ENCODE assay signal across 1 cellular context in genomic region chr11:46367244-46367915, GRCh38.
TF ChIP-seq lines count a peak whose summit lies in the region.

No MANE protein-coding gene starts in this region.

TF ChIP-seq in K562, 482 proteins besides CTCF, POLR2A, EP300 and RAD21 (continued from another document):
- TF ChIP-seq VEZF1 (CRISPR knock-in tag; IDR thresholded peaks at IDR 0.05) (peak; percentile 50), MBD1 (CRISPR knock-in tag; IDR thresholded peaks at IDR 0.05) (no peak), NFIC (IDR thresholded peaks at IDR 0.05) (peak; percentile 30; the same call in 1 of the 2 replicates), RB1 (IDR thresholded peaks at IDR 0.05; ENCODE audit: low read depth) (peak; percentile 79), ZNF217 (CRISPR knock-in tag; IDR thresholded peaks at IDR 0.05) (no peak), ZNF277 (CRISPR knock-in tag; IDR thresholded peaks at IDR 0.05; ENCODE audit: borderline replicate concordance) (no peak), ARID4B (CRISPR knock-in tag; IDR thresholded peaks at IDR 0.05) (0 out of 2 replicates have a peak, but pooled peaks have one; percentile 21), PTTG1 (tag; IDR thresholded peaks at IDR 0.05; ENCODE audit: low read depth) (no peak), RNF2 (IDR thresholded peaks at IDR 0.05) (no peak), ATF1 (CRISPR knock-in tag; IDR thresholded peaks at IDR 0.05) (no peak), ATF1 (tag; IDR thresholded peaks at IDR 0.05) (no peak), MEF2D (tag; conservative IDR thresholded peaks at IDR 0.05; ENCODE audit: low read depth) (no peak), NCOA1 (IDR thresholded peaks at IDR 0.05; ENCODE audit: low read depth) (no peak), SIN3B (IDR thresholded peaks at IDR 0.05; ENCODE audit: low read depth) (0 out of 2 replicates have a peak, but pooled peaks have one; percentile 33), PTBP1 (IDR thresholded peaks at IDR 0.05; ENCODE audit: low read depth, low read length) (no peak), ZNF592 (IDR thresholded peaks at IDR 0.05) (peak; percentile 15; the same call in 1 of the 2 replicates), MYC (IDR thresholded peaks at IDR 0.05; ENCODE audit: low read depth, low read length) (peak; percentile 15; the same call in 1 of the 2 replicates), MYC (CRISPR knock-in tag; IDR thresholded peaks at IDR 0.05; ENCODE audit: borderline replicate concordance, low read depth) (no peak), CAMTA2 (CRISPR knock-in tag; conservative IDR thresholded peaks at IDR 0.05) (no peak), STAG1 (CRISPR knock-in tag; IDR thresholded peaks at IDR 0.05; ENCODE audit: borderline replicate concordance) (peak; percentile 73; the same call in 1 of the 2 replicates), HINFP (tag; conservative IDR thresholded peaks at IDR 0.05; ENCODE audit: low read depth) (no peak), NONO (IDR thresholded peaks at IDR 0.05; ENCODE audit: low read depth in 2 of 2, low read length in 1 of 2) (0 out of 4 replicates have a peak, but pooled peaks of 1 of the 2 experiments have one; percentile 15), CREM (IDR thresholded peaks at IDR 0.05; ENCODE audit: low read depth) (peak; percentile 52), SMC3 (conservative IDR thresholded peaks at IDR 0.05; ENCODE audit: insufficient read depth, low read depth, low read length) (peak; percentile 49), ZNF263 (CRISPR knock-in tag; IDR thresholded peaks at IDR 0.05; ENCODE audit: borderline replicate concordance) (peak; percentile 71; the same call in 1 of the 2 replicates), CTCFL (IDR thresholded peaks at IDR 0.05; ENCODE audit: borderline replicate concordance, insufficient read depth, low read depth, low read length, poor library complexity, severe bottlenecking) (peak; percentile 78), ZBTB7A (IDR thresholded peaks at IDR 0.05; ENCODE audit: borderline replicate concordance, control insufficient read depth, low read depth, low read length) (0 out of 2 replicates have a peak, but pooled peaks have one; percentile 75), TFAP4 (CRISPR knock-in tag; IDR thresholded peaks at IDR 0.05; ENCODE audit: borderline replicate concordance) (0 out of 2 replicates have a peak, but pooled peaks have one; percentile 27), PHB (CRISPR knock-in tag; IDR thresholded peaks at IDR 0.05) (no peak), PURB (CRISPR knock-in tag; IDR thresholded peaks at IDR 0.05; ENCODE audit: low read depth) (no peak), ELF1 (tag; IDR thresholded peaks at IDR 0.05) (peak; percentile 52; the same call in 1 of the 2 replicates), PREB (CRISPR knock-in tag; IDR thresholded peaks at IDR 0.05) (no peak), EGR1 (conservative IDR thresholded peaks at IDR 0.05) (peak; percentile 44), SMARCB1 (IDR thresholded peaks at IDR 0.05; ENCODE audit: insufficient read length, low read depth) (no peak), ETV1 (tag; conservative IDR thresholded peaks at IDR 0.05; ENCODE audit: low read depth) (peak; percentile 39; the same call in 1 of the 2 replicates), HNRNPH1 (optimal IDR thresholded peaks at IDR 0.05; ENCODE audit: low read depth, low read length) (no peak), CTBP1 (IDR thresholded peaks at IDR 0.05; ENCODE audit: borderline replicate concordance) (peak; percentile 12; the same call in 1 of the 2 replicates), POLR2G (IDR thresholded peaks at IDR 0.05; ENCODE audit: low read depth, low read length) (peak; percentile 52), USF2 (CRISPR knock-in tag; IDR thresholded peaks at IDR 0.05) (no peak)
